ENCODE assay signal across 12 cellular contexts in the genomic region with DNA sequence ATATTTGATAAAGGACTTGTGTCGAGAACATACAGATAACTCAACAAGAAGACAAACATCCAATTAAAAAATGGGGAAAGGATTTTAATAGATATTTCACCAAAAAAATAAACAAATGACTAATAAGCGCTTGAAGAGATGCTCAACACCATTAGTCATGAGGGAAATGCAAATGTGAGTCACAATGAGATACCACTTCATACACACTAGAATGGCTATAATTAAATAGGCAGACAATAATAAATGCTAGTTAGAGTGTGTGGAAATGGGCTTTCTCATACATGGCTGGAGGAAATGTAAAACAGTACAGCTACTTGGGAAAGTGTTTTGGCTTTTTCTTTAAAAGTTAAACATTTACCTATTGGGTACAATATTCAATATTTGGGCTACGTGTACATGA. TPM values are rescaled to one million over a fixed set of nuclear protein-coding genes. Genes with fewer than 3 reads are reported as not detected.
DNase-seq lines count a peak whose midpoint lies in the region; TF ChIP-seq lines count a peak whose summit lies in the region.
"Had no signal": no experiment of that assay in that cellular context is flagged by ENCODE, and none has a peak within 500 bp of the region (broad histone marks: within the 10 kb centered on the region; RNA-seq: fewer than 3 reads in every experiment).

No MANE protein-coding gene starts in this region.

- no peaks in the 10 kb centered on the region for H3K4me1 ChIP-seq in mammary epithelial cell (ENCODE audit: insufficient read depth, low read length)

- H3K36me3 ChIP-seq in mammary epithelial cell (ENCODE audit: insufficient read depth, low read length), result no peaks in the 10 kb centered on the region

- CTCF ChIA-PET in mammary epithelial cell (lab: Charles Lee; ENCODE audit: low non-redundant PET), result no interaction called here

- DNase-seq in EH (ENCODE audit: low read depth) (peak; percentile 92), NCI-H226 (peak; percentile 46), mammary epithelial cell (peak; percentile 73), kidney glomerular epithelial cell (lab: John Stamatoyannopoulos, UW) (peak; percentile 31), UCSD-AML1 (lab: John Stamatoyannopoulos, UW; ENCODE audit: unreplicated experiment) (no peak), germinal center (ENCODE audit: low spot score) (no peak), NCI-H510A treated with DMSO at 0.1 percent for 48 hours (lab: John Stamatoyannopoulos, UW) (no peak)
- no peak for DNase-seq in stimulated activated naive CD4-positive, alpha-beta T cell (lab: John Stamatoyannopoulos, UW)
- DNase-seq: effector memory CD8-positive, alpha-beta T cell had no signal

- no peak overlapping the region for H3K4me3 ChIP-seq in mammary epithelial cell (replicated peaks in 1 of 3; ENCODE audit: insufficient read depth in 1 of 3, low read depth in 2 of 3, low read length in 3 of 3)
- H3K4me3 ChIP-seq: GM23338 had no signal

- no peaks in the 10 kb centered on the region for H4K20me1 ChIP-seq in mammary epithelial cell (ENCODE audit: insufficient read depth, low read length)

- no peak overlapping the region for H3K27ac ChIP-seq in mammary epithelial cell (ENCODE audit: insufficient read depth, low read depth, low read length)

- H3K9me3 ChIP-seq in mammary epithelial cell (replicated peaks; ENCODE audit: insufficient read depth, low read length), result peaks cover 2% of the 10 kb centered on the region

- no peak overlapping the region for H3K4me2 ChIP-seq in mammary epithelial cell (ENCODE audit: insufficient read depth, low read depth, low read length)
- H3K4me2 ChIP-seq: GM23338 had no signal

- H3K9ac ChIP-seq in mammary epithelial cell (ENCODE audit: insufficient read depth, low read length), result no peak overlapping the region

- intact Hi-C loops in mammary epithelial cell (cut with micrococcal nuclease), result no loop called here

- H3K79me2 ChIP-seq in mammary epithelial cell (ENCODE audit: insufficient read depth, low read length), result no peaks in the 10 kb centered on the region

- H3K27me3 ChIP-seq in mammary epithelial cell (ENCODE audit: insufficient read depth, low read length), result no peaks in the 10 kb centered on the region

- no peak overlapping the region for H2AFZ ChIP-seq in mammary epithelial cell (ENCODE audit: low read depth, low read length)
- H2AFZ ChIP-seq: GM23338 had no signal

- WGBS in mammary epithelial cell (ENCODE audit: low coverage, missing lambda C conversion rate), result 62% methylated on average over 3 of the region's 3 CpGs

- in situ Hi-C loops in mammary epithelial cell (cut with MboI; ENCODE audit: low sequenced_read_pairs in 2 of 2), result no loop called here

- no peak for TF ChIP-seq CTCF in mammary epithelial cell (conservative IDR thresholded peaks at IDR 0.05 in 1 of 2, IDR thresholded peaks at IDR 0.05 in 1 of 2; ENCODE audit: extremely low read depth in 1 of 2, insufficient read depth in 1 of 2, low read depth in 1 of 2, low read length in 2 of 2)

- dilution Hi-C loops in mammary epithelial cell (cut with HindIII; ENCODE audit: low sequenced_read_pairs), result loop anchor here (10.0 kb wide), 1 partner anchor 73 kb away; no protein-coding TSS in a partner anchor

- BruUV-seq in mammary epithelial cell (replicated peaks; lab: Mats Ljungman, UMichigan), result no TSS peak

RNA-seq across cellular contexts. Expression of a gene that starts 34.8 kb away (rescaled TPM):
- total RNA-seq in mammary epithelial cell, result not detected
- polyA plus RNA-seq in mammary epithelial cell, result not detected
- 3.8 TPM for polyA minus RNA-seq in mammary epithelial cell
- total RNA-seq: pulmonary artery endothelial cell, subcutaneous adipose tissue had no signal

Comparison
In these comparisons a context has a peak if more than half of its experiments do, and no peak if none do; other contexts are left out.
1. DNase-seq: peak in EH (single experiment), NCI-H226 (single experiment), mammary epithelial cell (single experiment) and kidney glomerular epithelial cell (single experiment); none in UCSD-AML1 (single experiment), germinal center (single experiment), stimulated activated naive CD4-positive, alpha-beta T cell (0 of 6) and NCI-H510A treated with DMSO at 0.1 percent for 48 hours (single experiment).